In the genomic region with DNA sequence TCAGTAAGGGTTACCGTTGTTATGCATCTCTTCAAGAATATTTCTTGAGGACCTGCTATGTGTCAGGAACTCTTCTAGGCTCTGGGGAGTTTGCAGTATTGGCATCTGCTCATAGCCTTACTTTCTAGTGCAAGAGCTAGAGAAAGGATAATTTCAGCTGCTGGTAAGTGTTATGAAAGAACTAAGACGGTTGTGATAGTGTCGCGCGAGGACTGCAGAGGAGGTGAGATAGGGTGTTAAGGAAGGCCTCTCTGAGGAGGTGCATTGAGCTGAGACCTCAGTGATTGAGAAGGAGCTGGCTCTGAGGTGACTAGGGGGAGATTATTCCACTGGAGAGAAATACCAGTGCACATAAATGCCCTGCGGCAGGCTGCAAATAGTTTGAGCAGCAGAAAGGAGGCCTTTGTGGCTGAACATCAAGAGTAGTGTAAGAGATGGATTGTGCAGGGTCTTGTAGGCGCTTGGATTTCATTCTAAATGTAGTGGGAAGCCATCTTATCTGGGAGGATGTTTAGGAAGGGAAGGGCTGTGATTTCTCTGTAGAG, we compare ENCODE assay signal across 8 cellular contexts. TPM values are rescaled to one million over a fixed set of nuclear protein-coding genes. Genes with fewer than 3 reads are reported as not detected.
DNase-seq lines count a peak whose midpoint lies in the region; ATAC-seq and TF ChIP-seq lines count a peak whose summit lies in the region.

No MANE protein-coding gene starts in this region.

- CTCF ChIA-PET in mammary epithelial cell (lab: Charles Lee; ENCODE audit: low non-redundant PET): no interaction called here

- H3K9ac ChIP-seq in mammary epithelial cell (ENCODE audit: insufficient read depth, low read length): peak overlapping the region; percentile 70

- peak; percentile 3 for ATAC-seq in mucosa of descending colon
- no peak for ATAC-seq in GM18873 (IDR thresholded peaks at IDR 0.05; ENCODE audit: low FRiP score, unreplicated experiment)
- ATAC-seq in GM18861 (IDR thresholded peaks at IDR 0.05; ENCODE audit: unreplicated experiment): no peak
- ATAC-seq in GM18519 (IDR thresholded peaks at IDR 0.05; ENCODE audit: low FRiP score, unreplicated experiment): no peak

- H3K4me2 ChIP-seq in mammary epithelial cell (ENCODE audit: insufficient read depth, low read depth, low read length): peak overlapping the region; percentile 73

- DNase-seq in GM12865 (ENCODE audit: low read depth) (peak; percentile 47), NAMALWA (ENCODE audit: low spot score) (peak; percentile 44), mammary epithelial cell (peak; percentile 4), mucosa of descending colon (no peak), globus pallidus (ENCODE audit: low spot score) (no peak)

- peaks cover 70% of the 10 kb centered on the region for H3K79me2 ChIP-seq in mammary epithelial cell (ENCODE audit: insufficient read depth, low read length)

- H3K36me3 ChIP-seq in mammary epithelial cell (ENCODE audit: insufficient read depth, low read length) (peaks cover 13% of the 10 kb centered on the region), mucosa of descending colon (ENCODE audit: low read depth) (peaks cover 3% of the 10 kb centered on the region)

- no TSS peak for BruUV-seq in mammary epithelial cell (replicated peaks; lab: Mats Ljungman, UMichigan)

- H2AFZ ChIP-seq in mammary epithelial cell (ENCODE audit: low read depth, low read length): peak overlapping the region; percentile 99

- WGBS in mammary epithelial cell (ENCODE audit: low coverage, missing lambda C conversion rate): 0% methylated on average over 7 of the region's 7 CpGs

- H3K27ac ChIP-seq in mammary epithelial cell (ENCODE audit: insufficient read depth, low read depth, low read length): peak overlapping the region; percentile 57

- H3K4me1 ChIP-seq in mammary epithelial cell (ENCODE audit: insufficient read depth, low read length) (peaks cover 4% of the 10 kb centered on the region), mucosa of descending colon (ENCODE audit: low read depth) (peaks cover 14% of the 10 kb centered on the region)

- H3K27me3 ChIP-seq in mammary epithelial cell (ENCODE audit: insufficient read depth, low read length): no peaks in the 10 kb centered on the region

- in situ Hi-C loops in mammary epithelial cell (cut with MboI; ENCODE audit: low sequenced_read_pairs in 2 of 2): no loop called here

- H4K20me1 ChIP-seq in mammary epithelial cell (ENCODE audit: insufficient read depth, low read length): no peaks in the 10 kb centered on the region

- no peak for TF ChIP-seq CTCF in GM12865 (IDR thresholded peaks at IDR 0.05; ENCODE audit: insufficient read depth, low read depth, low read length, missing control alignments)
- no peak for TF ChIP-seq CTCF in mammary epithelial cell (conservative IDR thresholded peaks at IDR 0.05 in 1 of 2, IDR thresholded peaks at IDR 0.05 in 1 of 2; ENCODE audit: extremely low read depth in 1 of 2, insufficient read depth in 1 of 2, low read depth in 1 of 2, low read length in 2 of 2)
- no peak for TF ChIP-seq CTCF in mucosa of descending colon (IDR thresholded peaks at IDR 0.05)

- H3K9me3 ChIP-seq in mammary epithelial cell (replicated peaks; ENCODE audit: insufficient read depth, low read length): no peaks in the 10 kb centered on the region
- H3K9me3 ChIP-seq in mucosa of descending colon: no peaks in the 10 kb centered on the region

- intact Hi-C loops in mammary epithelial cell (cut with micrococcal nuclease) (loop anchor here (5.0 kb wide), 1 partner anchor 625 kb away; a partner anchor contains a TSS), mucosa of descending colon (cut with DNase I, micrococcal nuclease) (no loop called here)

- dilution Hi-C loops in mammary epithelial cell (cut with HindIII; ENCODE audit: low sequenced_read_pairs): no loop called here

- peak overlapping the region; percentile 97 for H3K4me3 ChIP-seq in GM12865 (ENCODE audit: low read depth, low read length)
- peak overlapping the region; percentile 89 to 100 (median 98) for H3K4me3 ChIP-seq in mammary epithelial cell (replicated peaks in 1 of 3; ENCODE audit: insufficient read depth in 1 of 3, low read depth in 2 of 3, low read length in 3 of 3)
- peak overlapping the region; percentile 98 for H3K4me3 ChIP-seq in mucosa of descending colon

RNA-seq across cellular contexts. Expression of a gene that starts 0.8 kb away (rescaled TPM):
- total RNA-seq in mammary epithelial cell: 10 to 100 TPM; 19.5 to 25.8 TPM
- polyA plus RNA-seq in mammary epithelial cell: 21.6 TPM
- 16.5 TPM for polyA minus RNA-seq in mammary epithelial cell
- total RNA-seq in mucosa of descending colon: 10 to 100 TPM; 16.0 to 17.2 (median 16.8) TPM

RNA-seq across cellular contexts. Expression of a gene that starts 18.4 kb away (rescaled TPM):
- total RNA-seq in mammary epithelial cell: 100 to 1,000 TPM; 276 to 316 TPM
- 136 TPM for polyA plus RNA-seq in mammary epithelial cell
- polyA minus RNA-seq in mammary epithelial cell: 83.8 TPM
- total RNA-seq in mucosa of descending colon: 100 to 1,000 TPM; 194 to 248 (median 216) TPM

RNA-seq across cellular contexts. Expression of a gene that starts 30.8 kb away (rescaled TPM):
- total RNA-seq in mammary epithelial cell (10 to 100 TPM; 32.0 to 42.5 TPM), mucosa of descending colon (10 to 100 TPM; 37.7 to 48.0 (median 42.9) TPM)
- 29.6 TPM for polyA plus RNA-seq in mammary epithelial cell
- 11.9 TPM for polyA minus RNA-seq in mammary epithelial cell

RNA-seq across cellular contexts. Expression of a gene that starts 30.9 kb away (rescaled TPM):
- total RNA-seq in mammary epithelial cell (10 to 100 TPM; 58.7 to 64.9 TPM), mucosa of descending colon (10 to 100 TPM; 20.6 to 24.4 (median 22.6) TPM)
- 46.4 TPM for polyA plus RNA-seq in mammary epithelial cell
- 38.3 TPM for polyA minus RNA-seq in mammary epithelial cell

Comparison
In these comparisons a context has a peak if more than half of its experiments do, and no peak if none do; other contexts are left out.
1. DNase-seq: peak in GM12865 (single experiment), NAMALWA (single experiment) and mammary epithelial cell (single experiment); none in mucosa of descending colon (0 of 3) and globus pallidus (single experiment).
2. Peak in every context shown above with its lines, with median percentiles within 50 percentile points of each other: H3K4me3 ChIP-seq.